Comparison of ENCODE assay signal across 13 cellular contexts in the genomic region with DNA sequence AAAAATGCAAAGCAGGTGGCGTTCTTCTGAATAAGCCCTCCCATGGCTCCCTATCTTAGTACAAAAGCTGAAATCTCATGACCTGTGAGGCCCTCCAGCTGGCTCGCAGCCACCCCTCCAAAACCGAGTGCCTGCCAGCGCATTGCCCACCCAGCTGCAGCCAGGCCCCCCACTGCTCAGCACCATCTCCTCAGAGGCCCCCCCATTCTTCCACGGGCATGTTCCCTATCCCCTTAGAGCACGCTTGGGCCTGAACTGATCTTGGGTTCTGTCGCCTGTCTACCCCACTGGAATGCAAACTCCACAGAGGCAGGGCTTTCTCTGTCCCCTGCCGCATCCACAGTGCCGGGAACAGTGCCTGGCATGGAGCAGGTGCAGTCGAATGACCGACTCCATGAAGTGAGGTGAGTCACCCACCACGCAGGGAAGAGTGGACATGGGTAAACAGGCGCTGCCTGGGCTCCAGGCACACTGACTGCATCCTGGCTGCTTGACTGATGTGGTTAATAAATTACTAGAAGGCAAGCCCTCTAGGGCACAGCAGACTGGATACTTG. TPM values are rescaled to one million over a fixed set of nuclear protein-coding genes. Genes with fewer than 3 reads are reported as not detected.
A peak's percentile ranks its signal among the peaks of the same experiment; 100 is the strongest.
DNase-seq lines count a peak whose midpoint lies in the region; ATAC-seq and FAIRE-seq lines count a peak whose summit lies in the region.
"Had no signal": no experiment of that assay in that cellular context is flagged by ENCODE, and none has a peak within 500 bp of the region (broad histone marks: within the 10 kb centered on the region; RNA-seq: fewer than 3 reads in every experiment).

No MANE protein-coding gene starts in this region.

- no peak overlapping the region for H3K9ac ChIP-seq in iPS-18a (ENCODE audit: low read length)

- no peak for ATAC-seq in HG03095 (IDR thresholded peaks at IDR 0.05; ENCODE audit: unreplicated experiment)
- ATAC-seq in GM21447 (IDR thresholded peaks at IDR 0.05; ENCODE audit: unreplicated experiment) = no peak

- no peaks in the 10 kb centered on the region for H3K9me3 ChIP-seq in iPS-18a (ENCODE audit: control insufficient read depth, low read depth, low read length)
- H3K9me3 ChIP-seq: thyroid gland had no signal

- H3K4me3 ChIP-seq in iPS-18a (ENCODE audit: low read length) = peak overlapping the region; percentile 26
- H3K4me3 ChIP-seq: thyroid gland had no signal

- H3K27ac ChIP-seq in iPS-18a (ENCODE audit: low read length) = no peak overlapping the region
- H3K27ac ChIP-seq: thyroid gland had no signal

- peak; percentile 87 for FAIRE-seq in RCC 7860 (lab: Jason Lieb, UNC)
- FAIRE-seq: GM18507 had no signal

- H3K27me3 ChIP-seq in iPS-18a (ENCODE audit: control insufficient read depth, insufficient read depth, low read length) = no peaks in the 10 kb centered on the region
- H3K27me3 ChIP-seq: thyroid gland had no signal

- peak; percentile 78 for DNase-seq in HK-2 (ENCODE audit: unreplicated experiment)
- peak; percentile 77 for DNase-seq in RCC 7860 (ENCODE audit: low spot score)
- DNase-seq in renal cortical epithelial cell (ENCODE audit: low read depth) = peak; percentile 94
- no peak for DNase-seq in C1 segment of cervical spinal cord (lab: John Stamatoyannopoulos, UW)
- DNase-seq in NCI-H1436 treated with DMSO at 0.1 percent for 48 hours (lab: John Stamatoyannopoulos, UW) = no peak
- DNase-seq: activated CD4-positive, alpha-beta T cell treated with anti-CD3 and anti-CD28 coated beads, Interleukin-2, amount 10 ng/mL, durations not matched to agents 24 days and 14 days; activated naive CD4-positive, alpha-beta T cell treated with anti-CD3 and anti-CD28 coated beads, Interleukin-2, amount 50 U/mL, for 16 hours; DMS 273 treated with DMSO at 0.1 percent for 48 hours; thyroid gland had no signal

- H3K36me3 ChIP-seq in iPS-18a (ENCODE audit: control insufficient read depth, low read depth, low read length) = no peaks in the 10 kb centered on the region
- H3K36me3 ChIP-seq: thyroid gland had no signal

- peaks cover 17% of the 10 kb centered on the region for H3K4me1 ChIP-seq in iPS-18a (ENCODE audit: control insufficient read depth, low read depth, low read length)
- H3K4me1 ChIP-seq: thyroid gland had no signal

RNA-seq across cellular contexts. Expression of gene EFCAB6, which starts 11.3 kb away (rescaled TPM):
- total RNA-seq in renal cortical epithelial cell = 0.69 and 8.4 TPM in 2 replicates

RNA-seq across cellular contexts. Expression of gene SULT4A1, which starts 38.9 kb away (rescaled TPM):
- total RNA-seq in renal cortical epithelial cell = 0.50 TPM in 1 of 2 replicates, not detected in the other
- total RNA-seq: activated CD4-positive, alpha-beta T cell treated with anti-CD3 and anti-CD28 coated beads, Interleukin-2, amount 10 ng/mL, durations not matched to agents 24 days and 14 days; thyroid gland had no signal

Comparison
In these comparisons a context has a peak if more than half of its experiments do, and no peak if none do; other contexts are left out.
1. DNase-seq: peak in HK-2 (single experiment), RCC 7860 (single experiment) and renal cortical epithelial cell (single experiment); none in C1 segment of cervical spinal cord (0 of 14) and NCI-H1436 treated with DMSO at 0.1 percent for 48 hours (single experiment).